In the genomic region with DNA sequence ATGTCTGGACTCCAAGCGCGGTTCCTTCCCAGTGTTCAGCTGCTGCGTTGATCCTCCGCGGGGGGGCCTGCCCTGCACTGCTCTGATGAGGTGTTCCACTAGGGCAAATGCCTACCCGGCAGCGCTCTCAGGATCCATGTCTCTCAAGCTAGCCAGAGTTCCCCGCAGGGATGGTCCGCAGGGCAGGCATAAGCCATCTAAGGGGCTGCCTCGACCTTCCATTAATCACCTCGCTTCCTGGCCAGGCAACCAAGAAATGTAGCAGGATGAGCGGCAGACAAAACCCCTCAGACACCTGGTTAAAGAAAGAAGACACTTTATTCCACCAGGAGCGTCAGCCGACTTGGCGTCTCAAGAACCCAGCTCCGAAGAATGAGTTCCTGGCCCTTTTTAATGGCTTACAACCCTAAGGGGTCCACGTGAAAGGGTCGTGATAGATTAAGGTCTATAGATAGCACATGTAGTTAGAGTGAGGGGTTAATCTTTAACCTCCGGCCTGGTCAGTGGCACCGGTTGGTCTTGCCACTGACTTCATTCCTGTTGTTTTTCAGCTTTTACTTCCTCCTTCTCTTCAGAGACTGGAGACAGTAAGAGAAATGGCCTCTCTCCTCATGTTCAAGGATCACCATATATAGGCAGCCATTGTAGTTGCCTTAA, we compare ENCODE assay signal across 1 cellular context.
TF ChIP-seq lines count a peak whose summit lies in the region.

No MANE protein-coding gene starts in this region.

TF ChIP-seq in K562, 482 proteins besides CTCF, POLR2A, EP300 and RAD21 (continued from another document):
- TF ChIP-seq CTCFL (IDR thresholded peaks at IDR 0.05; ENCODE audit: borderline replicate concordance, insufficient read depth, low read depth, low read length, poor library complexity, severe bottlenecking) (peak; percentile 54), PYGO2 (tag; IDR thresholded peaks at IDR 0.05) (no peak), HNRNPL (IDR thresholded peaks at IDR 0.05; ENCODE audit: low read depth, low read length) (no peak), ZNF316 (IDR thresholded peaks at IDR 0.05) (no peak), TBP (optimal IDR thresholded peaks at IDR 0.05; ENCODE audit: low read depth, low read length) (peak; percentile 30), ELF2 (CRISPR knock-in tag; IDR thresholded peaks at IDR 0.05) (no peak), SIN3B (IDR thresholded peaks at IDR 0.05; ENCODE audit: low read depth) (no peak), MTA2 (IDR thresholded peaks at IDR 0.05; ENCODE audit: low read depth) (no peak), NR2F6 (CRISPR knock-in tag; IDR thresholded peaks at IDR 0.05) (no peak)
- TF ChIP-seq, protein P1, sequence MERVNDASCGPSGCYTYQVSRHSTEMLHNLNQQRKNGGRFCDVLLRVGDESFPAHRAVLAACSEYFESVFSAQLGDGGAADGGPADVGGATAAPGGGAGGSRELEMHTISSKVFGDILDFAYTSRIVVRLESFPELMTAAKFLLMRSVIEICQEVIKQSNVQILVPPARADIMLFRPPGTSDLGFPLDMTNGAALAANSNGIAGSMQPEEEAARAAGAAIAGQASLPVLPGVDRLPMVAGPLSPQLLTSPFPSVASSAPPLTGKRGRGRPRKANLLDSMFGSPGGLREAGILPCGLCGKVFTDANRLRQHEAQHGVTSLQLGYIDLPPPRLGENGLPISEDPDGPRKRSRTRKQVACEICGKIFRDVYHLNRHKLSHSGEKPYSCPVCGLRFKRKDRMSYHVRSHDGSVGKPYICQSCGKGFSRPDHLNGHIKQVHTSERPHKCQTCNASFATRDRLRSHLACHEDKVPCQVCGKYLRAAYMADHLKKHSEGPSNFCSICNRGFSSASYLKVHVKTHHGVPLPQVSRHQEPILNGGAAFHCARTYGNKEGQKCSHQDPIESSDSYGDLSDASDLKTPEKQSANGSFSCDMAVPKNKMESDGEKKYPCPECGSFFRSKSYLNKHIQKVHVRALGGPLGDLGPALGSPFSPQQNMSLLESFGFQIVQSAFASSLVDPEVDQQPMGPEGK (CRISPR knock-in tag; IDR thresholded peaks at IDR 0.05; ENCODE audit: borderline replicate concordance), result no peak
- TF ChIP-seq, protein P2, sequence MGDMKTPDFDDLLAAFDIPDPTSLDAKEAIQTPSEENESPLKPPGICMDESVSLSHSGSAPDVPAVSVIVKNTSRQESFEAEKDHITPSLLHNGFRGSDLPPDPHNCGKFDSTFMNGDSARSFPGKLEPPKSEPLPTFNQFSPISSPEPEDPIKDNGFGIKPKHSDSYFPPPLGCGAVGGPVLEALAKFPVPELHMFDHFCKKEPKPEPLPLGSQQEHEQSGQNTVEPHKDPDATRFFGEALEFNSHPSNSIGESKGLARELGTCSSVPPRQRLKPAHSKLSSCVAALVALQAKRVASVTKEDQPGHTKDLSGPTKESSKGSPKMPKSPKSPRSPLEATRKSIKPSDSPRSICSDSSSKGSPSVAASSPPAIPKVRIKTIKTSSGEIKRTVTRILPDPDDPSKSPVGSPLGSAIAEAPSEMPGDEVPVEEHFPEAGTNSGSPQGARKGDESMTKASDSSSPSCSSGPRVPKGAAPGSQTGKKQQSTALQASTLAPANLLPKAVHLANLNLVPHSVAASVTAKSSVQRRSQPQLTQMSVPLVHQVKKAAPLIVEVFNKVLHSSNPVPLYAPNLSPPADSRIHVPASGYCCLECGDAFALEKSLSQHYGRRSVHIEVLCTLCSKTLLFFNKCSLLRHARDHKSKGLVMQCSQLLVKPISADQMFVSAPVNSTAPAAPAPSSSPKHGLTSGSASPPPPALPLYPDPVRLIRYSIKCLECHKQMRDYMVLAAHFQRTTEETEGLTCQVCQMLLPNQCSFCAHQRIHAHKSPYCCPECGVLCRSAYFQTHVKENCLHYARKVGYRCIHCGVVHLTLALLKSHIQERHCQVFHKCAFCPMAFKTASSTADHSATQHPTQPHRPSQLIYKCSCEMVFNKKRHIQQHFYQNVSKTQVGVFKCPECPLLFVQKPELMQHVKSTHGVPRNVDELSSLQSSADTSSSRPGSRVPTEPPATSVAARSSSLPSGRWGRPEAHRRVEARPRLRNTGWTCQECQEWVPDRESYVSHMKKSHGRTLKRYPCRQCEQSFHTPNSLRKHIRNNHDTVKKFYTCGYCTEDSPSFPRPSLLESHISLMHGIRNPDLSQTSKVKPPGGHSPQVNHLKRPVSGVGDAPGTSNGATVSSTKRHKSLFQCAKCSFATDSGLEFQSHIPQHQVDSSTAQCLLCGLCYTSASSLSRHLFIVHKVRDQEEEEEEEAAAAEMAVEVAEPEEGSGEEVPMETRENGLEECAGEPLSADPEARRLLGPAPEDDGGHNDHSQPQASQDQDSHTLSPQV (IDR thresholded peaks at IDR 0.05), result peak; percentile 58; the same call in 1 of the 2 replicates
